9 cellular contexts compared by ENCODE assay signal in the genomic region with DNA sequence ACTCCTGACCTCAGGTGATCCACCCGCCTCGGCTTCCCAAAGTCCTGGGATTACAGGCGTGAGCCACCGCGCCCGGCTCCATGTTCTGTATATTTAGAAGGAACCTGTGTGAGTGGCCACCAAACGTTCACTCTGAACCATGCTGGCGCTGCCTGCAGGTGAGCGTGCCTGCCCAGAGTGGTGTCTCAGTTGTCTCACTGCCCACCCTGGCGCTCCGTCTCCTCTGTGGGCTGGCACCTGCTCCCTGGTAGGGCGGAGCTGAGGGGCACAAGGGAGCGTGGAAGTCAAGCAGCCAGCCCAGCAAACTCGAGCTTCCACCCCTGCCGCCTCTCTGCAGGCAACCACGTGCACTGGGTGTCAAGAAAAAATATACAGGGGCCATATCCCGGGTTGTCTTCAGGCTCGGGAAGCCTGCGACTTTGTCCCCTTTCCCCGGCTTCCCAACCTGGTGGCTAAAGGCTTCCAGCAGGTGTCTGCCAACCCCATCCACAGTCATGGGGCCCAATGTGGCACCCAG. TPM values are rescaled to one million over a fixed set of nuclear protein-coding genes. Genes with fewer than 3 reads are reported as not detected.
DNase-seq lines count a peak whose midpoint lies in the region; ATAC-seq, FAIRE-seq and TF ChIP-seq lines count a peak whose summit lies in the region.
"Had no signal": no experiment of that assay in that cellular context is flagged by ENCODE, and none has a peak within 500 bp of the region (broad histone marks: within the 10 kb centered on the region; RNA-seq: fewer than 3 reads in every experiment).

No MANE protein-coding gene starts in this region.

- H3K36me3 ChIP-seq in endothelial cell of umbilical vein (ENCODE audit: control insufficient read depth in 2 of 2, extremely low read depth in 1 of 2, insufficient read depth in 2 of 2, low read length in 2 of 2) (no peaks in the 10 kb centered on the region), neuronal stem cell (replicated peaks in 1 of 2; ENCODE audit: control insufficient read depth in 2 of 2, insufficient read depth in 2 of 2, low read length in 2 of 2) (peaks cover 9 to 25% of the 10 kb centered on the region in 2 donors), transverse colon (no peaks in the 10 kb centered on the region), small intestine (ENCODE audit: control insufficient read depth in 2 of 2, insufficient read depth in 2 of 2, low read length in 2 of 2) (no peaks in the 10 kb centered on the region)

- H3K79me2 ChIP-seq in endothelial cell of umbilical vein (ENCODE audit: control insufficient read depth, insufficient read depth, low read length), result peaks cover 3% of the 10 kb centered on the region

- H3K4ac ChIP-seq in neuronal stem cell (ENCODE audit: low read length), result peak overlapping the region; percentile 61

- H3K27me3 ChIP-seq in endothelial cell of umbilical vein (ENCODE audit: control insufficient read depth in 2 of 2, insufficient read depth in 2 of 2, low read length in 2 of 2) (no peaks in the 10 kb centered on the region), neuronal stem cell (ENCODE audit: control insufficient read depth in 3 of 3, insufficient read depth in 3 of 3, low read depth in 1 of 3, low read length in 3 of 3) (no peaks in the 10 kb centered on the region), transverse colon (no peaks in the 10 kb centered on the region), small intestine (ENCODE audit: control insufficient read depth in 2 of 2, insufficient read depth in 2 of 2, low read length in 2 of 2) (no peaks in the 10 kb centered on the region)

- TF ChIP-seq CTCF in RWPE1 (conservative IDR thresholded peaks at IDR 0.05; ENCODE audit: low read depth) (no peak), endothelial cell of umbilical vein (IDR thresholded peaks at IDR 0.05; ENCODE audit: extremely low read depth in 1 of 2, insufficient read depth in 1 of 2, low read depth in 1 of 2, low read length in 2 of 2) (no peak), transverse colon (IDR thresholded peaks at IDR 0.05) (no peak)

- no peak overlapping the region for H2AK5ac ChIP-seq in neuronal stem cell (ENCODE audit: low read depth, low read length)

- no peak overlapping the region for H2BK12ac ChIP-seq in neuronal stem cell (ENCODE audit: low read length)

- ATAC-seq in GM21360 (IDR thresholded peaks at IDR 0.05; ENCODE audit: unreplicated experiment), result no peak
- ATAC-seq: activated CD4-positive, alpha-beta T cell treated with anti-CD3 and anti-CD28 coated beads for 36 hours had no signal

- H3K9me3 ChIP-seq in endothelial cell of umbilical vein (replicated peaks; ENCODE audit: control insufficient read depth, insufficient read depth, low read length) (no peaks in the 10 kb centered on the region), neuronal stem cell (replicated peaks in 1 of 2; ENCODE audit: control insufficient read depth in 2 of 2, insufficient read depth in 1 of 2, low read depth in 1 of 2, low read length in 2 of 2) (no peaks in the 10 kb centered on the region), transverse colon (no peaks in the 10 kb centered on the region), small intestine (ENCODE audit: control insufficient read depth, low read depth) (no peaks in the 10 kb centered on the region)

- no peak overlapping the region for H3K4me3 ChIP-seq in endothelial cell of umbilical vein (replicated peaks in 1 of 3; ENCODE audit: insufficient read depth in 1 of 3, low read depth in 1 of 3, low read length in 3 of 3)
- no peak overlapping the region for H3K4me3 ChIP-seq in neuronal stem cell (ENCODE audit: low read length in 2 of 2)
- no peak overlapping the region for H3K4me3 ChIP-seq in transverse colon
- H3K4me3 ChIP-seq in small intestine (ENCODE audit: low read depth in 1 of 2, low read length in 2 of 2), result no peak overlapping the region

- H3K4me2 ChIP-seq in endothelial cell of umbilical vein (ENCODE audit: insufficient read depth, low read length) (no peak overlapping the region), neuronal stem cell (ENCODE audit: insufficient read depth, low read length, poor library complexity, severe bottlenecking) (no peak overlapping the region)

- DNase-seq in RWPE1 (ENCODE audit: low spot score), result no peak
- no peak for DNase-seq in endothelial cell of umbilical vein (ENCODE audit: low read depth, low spot score)
- DNase-seq in neuronal stem cell (ENCODE audit: low spot score), result no peak
- no peak for DNase-seq in transverse colon
- DNase-seq in small intestine, result no peak
- no peak for DNase-seq in COLO829 (ENCODE audit: low spot score)
- DNase-seq: activated CD4-positive, alpha-beta T cell treated with anti-CD3 and anti-CD28 coated beads for 36 hours; DMS 273 treated with DMSO at 0.1 percent for 48 hours had no signal

- BruUV-seq in endothelial cell of umbilical vein (replicated peaks; lab: Mats Ljungman, UMichigan), result TSS peak; percentile 42

- H3K9me1 ChIP-seq in endothelial cell of umbilical vein (replicated peaks; ENCODE audit: control insufficient read depth, extremely low read depth, insufficient read depth, low read length), result no peaks in the 10 kb centered on the region

- no peak overlapping the region for H3K23ac ChIP-seq in neuronal stem cell (ENCODE audit: low read depth, low read length, poor library complexity)

- H4K91ac ChIP-seq in neuronal stem cell (ENCODE audit: low read depth, low read length, poor library complexity), result no peak overlapping the region

- WGBS in neuronal stem cell (ENCODE audit: extremely low coverage in 2 of 2, insufficient read length in 2 of 2, insufficient replicate concordance in 1 of 2), 2 donors, result no CpG with 5 or more reads among the region's 20 CpGs
- 82% methylated on average over 16 of the region's 20 CpGs; no CpG with 5 or more reads in 1 of the 2 donors for WGBS in transverse colon (ENCODE audit: low coverage in 1 of 2), 2 donors
- 63 to 82% (median 70%) methylated on average over 20 of the region's 20 CpGs for WGBS in small intestine, 3 donors

- H3K79me1 ChIP-seq in neuronal stem cell (ENCODE audit: low read depth, low read length), result no peaks in the 10 kb centered on the region

- H3K4me1 ChIP-seq in endothelial cell of umbilical vein (ENCODE audit: control insufficient read depth, extremely low read depth, insufficient read depth, low read length) (peaks cover 65% of the 10 kb centered on the region), neuronal stem cell (ENCODE audit: control insufficient read depth in 2 of 2, insufficient read depth in 1 of 2, low read depth in 1 of 2, low read length in 2 of 2) (peaks cover under 1 to 4% of the 10 kb centered on the region in 2 donors), transverse colon (peaks cover 18 to 72% (median 49%) of the 10 kb centered on the region in 4 donors), small intestine (ENCODE audit: control insufficient read depth in 2 of 2, insufficient read depth in 1 of 2, low read depth in 1 of 2, low read length in 1 of 2) (no peaks in the 10 kb centered on the region)

- in situ Hi-C loops in transverse colon (cut with MboI; ENCODE audit: low pct_ligation_motif_present in 1 of 4, low pct_unique_long_range_greater_than_20kb in 1 of 4, low sequenced_read_pairs in 3 of 4), result loop anchor here in 1 of 4 donors (10.0 kb wide), 1 partner anchor 160 kb away; no protein-coding TSS in a partner anchor

- POLR2A ChIA-PET in RWPE1 (lab: Yijun Ruan, JAX; ENCODE audit: low non-redundant PET) (no interaction called here), endothelial cell of umbilical vein (lab: Charles Lee) (interaction anchor here (1.2 to 1.4 kb wide), 4 partner anchors 66 to 134 kb away, joined by 4 to 10 read pairs (median 6); a partner anchor contains a TSS)

- no peak overlapping the region for H2BK120ac ChIP-seq in neuronal stem cell (ENCODE audit: low read depth, low read length)

- peak overlapping the region; percentile 74 for H2BK15ac ChIP-seq in neuronal stem cell (ENCODE audit: low read length)

- H3K27ac ChIP-seq in RWPE1 (peak overlapping the region; percentile 96), endothelial cell of umbilical vein (ENCODE audit: insufficient read depth, low read depth, low read length) (peak overlapping the region; percentile 91), neuronal stem cell (replicated peaks; ENCODE audit: low read length) (no peak overlapping the region), transverse colon (peak overlapping the region; percentile 98), small intestine (ENCODE audit: low read depth in 1 of 2, low read length in 1 of 2) (peak overlapping the region in 1 of 2 donors; percentile 74)

- intact Hi-C loops in endothelial cell of umbilical vein (cut with micrococcal nuclease) (loop anchor here (1.0 to 5.0 kb wide), 5 partner anchors 9 to 135 kb away; no protein-coding TSS in a partner anchor), transverse colon (cut with DNase I; ENCODE audit: low total_unique reads) (loop anchor here (5.0 kb wide), 1 partner anchor 87 kb away; no protein-coding TSS in a partner anchor)

- TF ChIP-seq POLR2A in endothelial cell of umbilical vein (IDR thresholded peaks at IDR 0.05; ENCODE audit: low read depth, low read length) (no peak), transverse colon (IDR thresholded peaks at IDR 0.05) (no peak)

- H2BK5ac ChIP-seq in neuronal stem cell (ENCODE audit: low read length), result peak overlapping the region; percentile 92

- dilution Hi-C loops in endothelial cell of umbilical vein (cut with MboI; ENCODE audit: extremely low pct_ligation_motif_present, low sequenced_read_pairs), result no loop called here

- H3K9ac ChIP-seq in endothelial cell of umbilical vein (replicated peaks; ENCODE audit: extremely low read depth, insufficient read depth, low read length) (peak overlapping the region; percentile 57), neuronal stem cell (ENCODE audit: low read depth, low read length, poor library complexity) (no peak overlapping the region)

- H4K8ac ChIP-seq in neuronal stem cell (ENCODE audit: low read depth, low read length), result no peak overlapping the region

- no peaks in the 10 kb centered on the region for H4K20me1 ChIP-seq in endothelial cell of umbilical vein (replicated peaks; ENCODE audit: control insufficient read depth, extremely low read depth, insufficient read depth, low read length)

- FAIRE-seq in endothelial cell of umbilical vein (lab: Jason Lieb, UNC) (no peak), small intestine (lab: Jason Lieb, UNC) (no peak)

- H3K14ac ChIP-seq in neuronal stem cell (ENCODE audit: low read length), result peak overlapping the region; percentile 56

- H2AFZ ChIP-seq in endothelial cell of umbilical vein (ENCODE audit: low read depth, low read length), result no peak overlapping the region
- no peak overlapping the region for H2AFZ ChIP-seq in neuronal stem cell (ENCODE audit: low read length)

- TF ChIP-seq EP300 in transverse colon (IDR thresholded peaks at IDR 0.05; ENCODE audit: low read depth), result no peak

- H3K18ac ChIP-seq in neuronal stem cell (ENCODE audit: low read length), result no peak overlapping the region

- CTCF ChIA-PET in RWPE1 (lab: Yijun Ruan, JAX), result no interaction called here
- CTCF ChIA-PET in endothelial cell of umbilical vein (lab: Charles Lee), result interaction anchor here (0.8 to 1.2 kb wide), 2 partner anchors 69 to 77 kb away, joined by 4 read pairs; a partner anchor contains a TSS

RNA-seq across cellular contexts. Expression of a gene that starts 16.7 kb away (rescaled TPM):
- total RNA-seq in endothelial cell of umbilical vein (74.3 and 75.9 TPM in 2 replicates), transverse colon (100 to 1,000 TPM in 1 of 4 donors, 10 to 100 TPM in 3; 68.5 to 317 (median 93.3) TPM)
- polyA plus RNA-seq in endothelial cell of umbilical vein (170 and 183 TPM in 2 replicates), small intestine (100 to 1,000 TPM; 164 to 209 (median 199) TPM)
- 181 and 197 TPM in 2 replicates for polyA plus RNA-seq in endothelial cell of umbilical vein (2011; cell fraction: cytosol; rRNA removed)
- polyA plus RNA-seq in endothelial cell of umbilical vein (2011; cell fraction: nucleus; rRNA removed), result 82.5 and 86.4 TPM in 2 replicates
- polyA plus RNA-seq in endothelial cell of umbilical vein (2012), result 79.8 and 82.4 TPM in 2 replicates
- 110 and 124 TPM in 2 replicates for polyA minus RNA-seq in endothelial cell of umbilical vein
- 37.8 TPM for polyA minus RNA-seq in endothelial cell of umbilical vein (2011; cell fraction: cytosol; rRNA and poly(A)+ RNA removed)
- polyA minus RNA-seq in endothelial cell of umbilical vein (2011; cell fraction: nucleus; rRNA and poly(A)+ RNA removed), result 11.5 and 12.4 TPM in 2 replicates
- 68.5 TPM for polyA plus RNA-seq in neuronal stem cell (2013, experiment 1 of 2)
- 67.9 TPM for polyA plus RNA-seq in neuronal stem cell (2013, experiment 2 of 2)

RNA-seq across cellular contexts. Expression of a gene that starts 42.1 kb away (rescaled TPM):
- total RNA-seq in endothelial cell of umbilical vein, result 14.0 and 20.4 TPM in 2 replicates
- 8.0 and 8.4 TPM in 2 replicates for polyA plus RNA-seq in endothelial cell of umbilical vein
- polyA plus RNA-seq in endothelial cell of umbilical vein (2011; cell fraction: cytosol; rRNA removed), result 6.3 and 6.5 TPM in 2 replicates
- polyA plus RNA-seq in endothelial cell of umbilical vein (2011; cell fraction: nucleus; rRNA removed), result 4.6 and 4.8 TPM in 2 replicates
- 10.8 and 12.5 TPM in 2 replicates for polyA plus RNA-seq in endothelial cell of umbilical vein (2012)
- polyA minus RNA-seq in endothelial cell of umbilical vein, result 8.4 and 9.0 TPM in 2 replicates
- polyA minus RNA-seq in endothelial cell of umbilical vein (2011; cell fraction: cytosol; rRNA and poly(A)+ RNA removed), result 13.6 TPM
- 3.6 TPM in 2 replicates for polyA minus RNA-seq in endothelial cell of umbilical vein (2011; cell fraction: nucleus; rRNA and poly(A)+ RNA removed)
- 10.2 TPM for polyA plus RNA-seq in neuronal stem cell (2013, experiment 1 of 2)
- 10.4 TPM for polyA plus RNA-seq in neuronal stem cell (2013, experiment 2 of 2)
- total RNA-seq in transverse colon, result 1 to 10 TPM in 2 of 4 donors, under 1 TPM in 2; 0.37 to 3.0 (median 1.5) TPM
- 1 to 10 TPM in 1 of 3 donors, under 1 TPM in 2; 0.67 to 5.5 (median 0.81) TPM for polyA plus RNA-seq in small intestine
